In the genomic region with DNA sequence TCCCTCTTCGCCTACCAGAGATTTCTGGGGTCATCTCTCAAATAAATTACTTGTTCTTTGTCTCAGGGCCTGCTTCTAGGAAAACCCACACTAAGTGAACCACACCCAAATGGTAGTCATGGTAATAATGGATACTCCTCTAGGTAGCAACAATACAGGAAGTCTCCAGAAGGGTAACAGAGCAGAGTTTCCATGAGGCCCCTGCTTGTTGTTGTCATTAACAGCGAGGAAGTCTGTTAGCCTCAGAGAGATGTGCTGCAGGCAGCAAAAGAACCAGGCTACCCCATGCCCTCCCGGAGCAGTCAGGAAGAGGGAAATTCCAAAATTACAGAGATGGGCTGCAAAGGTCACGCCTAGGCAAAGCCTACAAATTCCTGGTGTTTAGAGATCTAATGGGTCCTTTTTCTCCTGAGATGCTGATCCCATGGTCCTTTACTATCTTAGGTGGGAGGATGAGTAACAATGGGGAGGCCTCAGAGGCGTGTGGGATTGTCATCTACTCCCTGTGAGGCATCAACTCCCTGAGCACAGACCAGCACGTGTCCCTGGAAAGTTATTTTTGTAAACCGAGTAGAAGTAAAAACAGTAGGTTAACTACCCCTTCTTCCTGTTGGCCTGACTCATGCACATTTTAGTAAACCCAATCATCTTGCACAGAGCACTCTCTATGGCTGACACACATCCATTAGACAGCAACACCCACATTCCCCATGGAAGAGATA, we compare ENCODE assay signal across 8 cellular contexts. TPM values are rescaled to one million over a fixed set of nuclear protein-coding genes. Genes with fewer than 3 reads are reported as not detected.
DNase-seq lines count a peak whose midpoint lies in the region; ATAC-seq and TF ChIP-seq lines count a peak whose summit lies in the region.

No MANE protein-coding gene starts in this region.

- H3K27me3 ChIP-seq in smooth muscle cell (ENCODE audit: low read depth) = no peaks in the 10 kb centered on the region

- no peaks in the 10 kb centered on the region for H3K9me3 ChIP-seq in smooth muscle cell (replicated peaks; ENCODE audit: low read depth)

- no peaks in the 10 kb centered on the region for H4K20me1 ChIP-seq in smooth muscle cell (ENCODE audit: low read depth)

- H3K79me2 ChIP-seq in smooth muscle cell (ENCODE audit: low read depth) = peaks cover 10% of the 10 kb centered on the region

- no peak overlapping the region for H3K4me3 ChIP-seq in smooth muscle cell

- H3K27ac ChIP-seq in smooth muscle cell (ENCODE audit: low read depth) = peak overlapping the region; percentile 44

- no peak overlapping the region for H2AFZ ChIP-seq in smooth muscle cell (ENCODE audit: low read depth)

- peak; percentile 28 for DNase-seq in H4 (ENCODE audit: low spot score)
- DNase-seq in T-helper 2 cell = peak in 3 of 5 experiments; percentile 10 to 51 (median 37)
- peak; percentile 81 for DNase-seq in central memory CD4-positive, alpha-beta T cell
- DNase-seq in smooth muscle cell (lab: John Stamatoyannopoulos, UW; ENCODE audit: unreplicated experiment) = no peak
- no peak for DNase-seq in SKM-1 treated with dmso at 0.1 percent for 144 hours (lab: John Stamatoyannopoulos, UW; ENCODE audit: unreplicated experiment)

- TF ChIP-seq CTCF in smooth muscle cell (IDR thresholded peaks at IDR 0.05; ENCODE audit: borderline replicate concordance, insufficient read depth, poor library complexity, severe bottlenecking) = no peak

- no peaks in the 10 kb centered on the region for H3K4me1 ChIP-seq in smooth muscle cell (ENCODE audit: low read depth)

- H3F3A ChIP-seq in smooth muscle cell (ENCODE audit: low read depth) = no peaks in the 10 kb centered on the region

- WGBS in smooth muscle cell (ENCODE audit: low lambda C conversion rate) = 36% methylated on average over 7 of the region's 7 CpGs

- peak overlapping the region; percentile 19 for H3K4me2 ChIP-seq in smooth muscle cell

- H3K36me3 ChIP-seq in smooth muscle cell (ENCODE audit: low read depth) = no peaks in the 10 kb centered on the region

- ATAC-seq in HG02571 (IDR thresholded peaks at IDR 0.05; ENCODE audit: unreplicated experiment) (no peak), GM21447 (IDR thresholded peaks at IDR 0.05; ENCODE audit: unreplicated experiment) (no peak), GM18517 (IDR thresholded peaks at IDR 0.05; ENCODE audit: unreplicated experiment) (no peak)

- H3K9ac ChIP-seq in smooth muscle cell (ENCODE audit: low read depth) = no peak overlapping the region

RNA-seq across cellular contexts. Expression of a gene that starts 10.1 kb away (rescaled TPM):
- total RNA-seq in H4 (2014; rRNA removed; shearing (Covaris generic)) = 0.35 and 0.47 TPM in 2 replicates
- total RNA-seq in smooth muscle cell = 3.3 and 3.5 TPM in 2 replicates
- polyA plus RNA-seq in smooth muscle cell = 2.2 and 2.6 TPM in 2 replicates

Comparison
In these comparisons a context has a peak if more than half of its experiments do, and no peak if none do; other contexts are left out.
1. DNase-seq: peak in H4 (single experiment), T-helper 2 cell (3 of 5) and central memory CD4-positive, alpha-beta T cell (single experiment); none in smooth muscle cell (single experiment) and SKM-1 treated with dmso at 0.1 percent for 144 hours (single experiment).